ENCODE assay signal across 31 cellular contexts in genomic region chr21:19029816-19030215, GRCh38.
"Had no signal": no experiment of that assay in that cellular context is flagged by ENCODE, and none has a peak within 500 bp of the region (broad histone marks: within the 10 kb centered on the region; RNA-seq: fewer than 3 reads in every experiment).

No MANE protein-coding gene starts in this region.

- H3K27ac ChIP-seq: adrenal gland, ascending aorta, epithelial cell of prostate, esophagus squamous epithelium, WERI-Rb-1 had no signal

- H3K4me1 Mint-ChIP-seq: activated B cell treated with CpG ODN at 0.5 μM for 24 hours; activated CD8-positive, alpha-beta memory T cell treated with anti-CD3 and anti-CD28 coated beads, Interleukin-2, amount 10 ng/mL, durations not matched to agents 7 days and 5 days; activated naive CD4-positive, alpha-beta T cell treated with anti-CD3 and anti-CD28 coated beads, Interleukin-2, amount 50 U/mL, for 24 hours; activated naive CD8-positive, alpha-beta T cell treated with anti-CD3 and anti-CD28 coated beads for 36 hours; activated naive CD8-positive, alpha-beta T cell treated with anti-CD3 and anti-CD28 coated beads, Interleukin-2, amount 50 U/mL, for 24 hours; central memory CD8-positive, alpha-beta T cell had no signal

- H3K27me3 ChIP-seq: adrenal gland, ascending aorta, esophagus squamous epithelium had no signal

- H3K9me3 ChIP-seq: adrenal gland, ascending aorta, esophagus squamous epithelium had no signal

- DNase-seq: activated B cell treated with CpG ODN at 0.5 μM for 24 hours; activated CD4-positive, alpha-beta T cell treated with anti-CD3 and anti-CD28 coated beads for 48 hours; activated CD4-positive, alpha-beta T cell treated with anti-CD3 and anti-CD28 coated beads, Interleukin-2, amount 50 U/mL, for 1 hour; activated CD4-positive, alpha-beta T cell treated with anti-CD3 and anti-CD28 coated beads, Interleukin-2, amount 50 U/mL, for 48 hours; activated CD8-positive, alpha-beta memory T cell treated with anti-CD3 and anti-CD28 coated beads, Interleukin-2, amount 10 ng/mL, durations not matched to agents 7 days and 5 days; activated CD8-positive, alpha-beta memory T cell treated with anti-CD3 and anti-CD28 coated beads, Interleukin-2, amount 50 U/mL, for 4 hours; activated CD8-positive, alpha-beta T cell treated with anti-CD3 and anti-CD28 coated beads, Interleukin-2, amount 10 ng/mL, durations not matched to agents 7 days and 5 days; activated effector memory CD4-positive, alpha-beta T cell treated with anti-CD3 and anti-CD28 coated beads, Interleukin-2, amount 50 U/mL, for 16 hours; activated naive CD4-positive, alpha-beta T cell treated with anti-CD3 and anti-CD28 coated beads for 36 hours; activated naive CD8-positive, alpha-beta T cell treated with anti-CD3 and anti-CD28 coated beads for 36 hours; activated naive CD8-positive, alpha-beta T cell treated with anti-CD3 and anti-CD28 coated beads, Interleukin-2, amount 50 U/mL, for 24 hours; activated T-cell treated with anti-CD3 and anti-CD28 coated beads, Interleukin-2, amount 50 U/mL, for 1 hour; activated T-cell treated with anti-CD3 and anti-CD28 coated beads, Interleukin-2, amount 50 U/mL, for 48 hours; adrenal gland; cortex of kidney; dermis blood vessel endothelial cell; effector CD4-positive, alpha-beta T cell; esophagus squamous epithelium; foreskin melanocyte; head of caudate nucleus; hippocampal formation; T-helper 2 cell; WERI-Rb-1 had no signal

- H3K9me3 Mint-ChIP-seq: activated B cell treated with CpG ODN at 0.5 μM for 24 hours; activated naive CD8-positive, alpha-beta T cell treated with anti-CD3 and anti-CD28 coated beads, Interleukin-2, amount 50 U/mL, for 24 hours; brain had no signal

- H3K4me3 Mint-ChIP-seq: activated B cell treated with CpG ODN at 0.5 μM for 24 hours; activated CD8-positive, alpha-beta memory T cell treated with anti-CD3 and anti-CD28 coated beads, Interleukin-2, amount 10 ng/mL, durations not matched to agents 7 days and 5 days; activated CD8-positive, alpha-beta T cell treated with anti-CD3 and anti-CD28 coated beads, Interleukin-2, amount 10 ng/mL, durations not matched to agents 7 days and 5 days; activated naive CD4-positive, alpha-beta T cell treated with anti-CD3 and anti-CD28 coated beads for 36 hours; activated naive CD4-positive, alpha-beta T cell treated with anti-CD3 and anti-CD28 coated beads, Interleukin-2, amount 50 U/mL, for 24 hours; activated naive CD8-positive, alpha-beta T cell treated with anti-CD3 and anti-CD28 coated beads for 36 hours; activated naive CD8-positive, alpha-beta T cell treated with anti-CD3 and anti-CD28 coated beads, Interleukin-2, amount 50 U/mL, for 24 hours; activated T-helper 1 cell treated with anti-CD3 and anti-CD28 coated beads, Interleukin-12 subunit alpha, Interleukin-12 subunit beta, Interleukin-2, Interleukin-4 antibody, amounts not matched to agents 30 ng/mL and 10 ng/mL and 1 ng/mL, durations not matched to agents 14 hours and 24 hours and 36 hours; brain; central memory CD8-positive, alpha-beta T cell had no signal

- H3K36me3 Mint-ChIP-seq: activated CD8-positive, alpha-beta memory T cell treated with anti-CD3 and anti-CD28 coated beads, Interleukin-2, amount 10 ng/mL, durations not matched to agents 7 days and 5 days; activated naive CD4-positive, alpha-beta T cell treated with anti-CD3 and anti-CD28 coated beads, Interleukin-2, amount 50 U/mL, for 24 hours; activated naive CD8-positive, alpha-beta T cell treated with anti-CD3 and anti-CD28 coated beads for 36 hours; brain had no signal

- H3K27ac Mint-ChIP-seq: activated B cell treated with CpG ODN at 0.5 μM for 24 hours; activated CD8-positive, alpha-beta memory T cell treated with anti-CD3 and anti-CD28 coated beads, Interleukin-2, amount 10 ng/mL, durations not matched to agents 7 days and 5 days; activated CD8-positive, alpha-beta T cell treated with anti-CD3 and anti-CD28 coated beads, Interleukin-2, amount 10 ng/mL, durations not matched to agents 7 days and 5 days; activated naive CD4-positive, alpha-beta T cell treated with anti-CD3 and anti-CD28 coated beads for 36 hours; activated naive CD4-positive, alpha-beta T cell treated with anti-CD3 and anti-CD28 coated beads, Interleukin-2, amount 50 U/mL, for 24 hours; activated naive CD8-positive, alpha-beta T cell treated with anti-CD3 and anti-CD28 coated beads for 36 hours; activated naive CD8-positive, alpha-beta T cell treated with anti-CD3 and anti-CD28 coated beads, Interleukin-2, amount 50 U/mL, for 24 hours; activated T-helper 1 cell treated with anti-CD3 and anti-CD28 coated beads, Interleukin-12 subunit alpha, Interleukin-12 subunit beta, Interleukin-2, Interleukin-4 antibody, amounts not matched to agents 30 ng/mL and 10 ng/mL and 1 ng/mL, durations not matched to agents 14 hours and 24 hours and 36 hours; activated T-helper 2 cell treated with anti-CD3 and anti-CD28 coated beads, Interferon-gamma antibody, Interleukin-2, Interleukin-4, amounts not matched to agents 10 μg/mL and 5 μg/mL and 100 μg/mL, durations not matched to agents 14 hours and 24 hours and 36 hours; brain had no signal

- H3K27me3 Mint-ChIP-seq: activated B cell treated with CpG ODN at 0.5 μM for 24 hours; activated CD8-positive, alpha-beta memory T cell treated with anti-CD3 and anti-CD28 coated beads, Interleukin-2, amount 10 ng/mL, durations not matched to agents 7 days and 5 days; activated naive CD4-positive, alpha-beta T cell treated with anti-CD3 and anti-CD28 coated beads, Interleukin-2, amount 50 U/mL, for 24 hours; activated naive CD8-positive, alpha-beta T cell treated with anti-CD3 and anti-CD28 coated beads for 36 hours; activated naive CD8-positive, alpha-beta T cell treated with anti-CD3 and anti-CD28 coated beads, Interleukin-2, amount 50 U/mL, for 24 hours; brain; central memory CD8-positive, alpha-beta T cell had no signal

- H3K36me3 ChIP-seq: adrenal gland, ascending aorta, esophagus squamous epithelium, WERI-Rb-1 had no signal

- ATAC-seq: activated CD4-positive, CD25-positive, alpha-beta regulatory T cell treated with anti-CD3 and anti-CD28 coated beads, Interleukin-2, amount 50 U/mL, for 24 hours; activated CD8-positive, alpha-beta memory T cell treated with anti-CD3 and anti-CD28 coated beads, Interleukin-2, amount 10 ng/mL, durations not matched to agents 7 days and 5 days; activated CD8-positive, alpha-beta T cell treated with anti-CD3 and anti-CD28 coated beads, Interleukin-2, amount 10 ng/mL, durations not matched to agents 7 days and 5 days; activated naive CD8-positive, alpha-beta T cell treated with anti-CD3 and anti-CD28 coated beads, Interleukin-2, amount 50 U/mL, for 24 hours had no signal

- H3K4me3 ChIP-seq: adrenal gland, ascending aorta, esophagus squamous epithelium had no signal
